Comparison of ENCODE assay signal across 1 cellular context in genomic region chr11:106988151-106988806, GRCh38.
TF ChIP-seq lines count a peak whose summit lies in the region.

No MANE protein-coding gene starts in this region.

TF ChIP-seq in HEK293, 187 proteins besides CTCF, POLR2A, EP300 and RAD21 (continued from another document):
- TF ChIP-seq ZBTB10 (tag by site-specific recombination; IDR thresholded peaks at IDR 0.05): no peak
